ENCODE assay signal across 19 cellular contexts in the genomic region with DNA sequence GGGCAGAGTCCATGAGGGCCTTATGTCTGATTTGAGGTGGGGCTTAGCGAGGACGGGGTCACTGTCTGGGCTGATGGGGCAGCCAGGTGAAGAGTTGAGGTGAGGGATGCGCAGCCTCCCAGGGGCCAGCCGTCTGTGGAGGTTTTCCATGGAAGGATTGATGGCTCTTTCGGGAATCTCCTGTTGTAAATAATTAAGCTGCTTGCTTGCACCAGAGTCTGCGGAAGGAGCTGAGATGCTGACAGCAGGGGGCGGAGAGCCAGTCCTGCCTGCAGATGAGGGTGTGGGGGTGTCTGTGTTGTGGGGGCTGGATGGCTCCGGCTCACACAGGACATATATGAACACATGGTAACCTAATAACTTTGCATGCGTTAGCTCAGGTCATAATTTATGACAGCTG. TPM values are rescaled to one million over a fixed set of nuclear protein-coding genes. Genes with fewer than 3 reads are reported as not detected.
DNase-seq lines count a peak whose midpoint lies in the region; ATAC-seq and TF ChIP-seq lines count a peak whose summit lies in the region.
"Had no signal": no experiment of that assay in that cellular context is flagged by ENCODE, and none has a peak within 500 bp of the region (broad histone marks: within the 10 kb centered on the region; RNA-seq: fewer than 3 reads in every experiment).

No MANE protein-coding gene starts in this region.

- TF ChIP-seq EP300 in tibial nerve (IDR thresholded peaks at IDR 0.05): no peak

- H3K4me2 ChIP-seq in neural progenitor cell: no peak overlapping the region

- H3K36me3 ChIP-seq in KOPT-K1 (ENCODE audit: insufficient read depth, low read length) (no peaks in the 10 kb centered on the region), neural progenitor cell (no peaks in the 10 kb centered on the region), tibial nerve (no peaks in the 10 kb centered on the region)
- H3K36me3 ChIP-seq: breast epithelium, left ventricle myocardium inferior, thoracic aorta had no signal

- no peak for DNase-seq in T-helper 1 cell
- no peak for DNase-seq in central memory CD8-positive, alpha-beta T cell (ENCODE audit: low spot score in 2 of 2)
- no peak for DNase-seq in neural progenitor cell (ENCODE audit: low spot score)
- no peak for DNase-seq in NOMO-1 treated with DMSO at 0.1 percent for 48 hours (lab: John Stamatoyannopoulos, UW; ENCODE audit: unreplicated experiment)
- no peak for DNase-seq in G401 (ENCODE audit: low spot score)
- DNase-seq in tibial nerve (ENCODE audit: low spot score in 2 of 2): no peak
- DNase-seq: activated CD4-positive, alpha-beta T cell treated with anti-CD3 and anti-CD28 coated beads for 1 hour; GM23248; left ventricle myocardium inferior; NCI-H345; stimulated activated CD4-positive, alpha-beta T cell treated with anti-CD3 and anti-CD28 coated beads, Interleukin-15, amount 100 ng/mL, for 24 hours had no signal

- TF ChIP-seq POLR2A in tibial nerve (IDR thresholded peaks at IDR 0.05): no peak

- no peaks in the 10 kb centered on the region for H3K9me3 ChIP-seq in KOPT-K1 (ENCODE audit: insufficient read depth, low read length, poor library complexity, severe bottlenecking)
- no peaks in the 10 kb centered on the region for H3K9me3 ChIP-seq in neural progenitor cell (ENCODE audit: low read depth)
- H3K9me3 ChIP-seq in tibial nerve: no peaks in the 10 kb centered on the region
- H3K9me3 ChIP-seq: breast epithelium, left ventricle myocardium inferior, thoracic aorta had no signal

- no peaks in the 10 kb centered on the region for H4K20me1 ChIP-seq in neural progenitor cell (ENCODE audit: low read depth)

- H3K27ac ChIP-seq in KOPT-K1 (ENCODE audit: low read depth, low read length, poor library complexity, severe bottlenecking) (peak overlapping the region; percentile 100), neural progenitor cell (no peak overlapping the region), tibial nerve (no peak overlapping the region)
- H3K27ac ChIP-seq: 22Rv1, breast epithelium, C4-2B, GM23248, left ventricle myocardium inferior, thoracic aorta had no signal

- peaks cover 87% of the 10 kb centered on the region for H3K4me1 Mint-ChIP-seq in T-helper 1 cell treated with Interleukin-12 subunit alpha and Interleukin-12 subunit beta and Interleukin-4 antibody, amounts not matched to agents 30 μg/mL and 1 μg/mL, for 36 hours (ENCODE audit: low read depth)
- peaks cover 95% of the 10 kb centered on the region for H3K4me1 Mint-ChIP-seq in central memory CD8-positive, alpha-beta T cell
- peaks cover 12% of the 10 kb centered on the region for H3K4me1 Mint-ChIP-seq in neural progenitor cell

- no peak overlapping the region for H2AFZ ChIP-seq in neural progenitor cell (replicated peaks)
- H2AFZ ChIP-seq: GM23248 had no signal

- TF ChIP-seq CTCF in neural progenitor cell (IDR thresholded peaks at IDR 0.05) (no peak), tibial nerve (IDR thresholded peaks at IDR 0.05) (no peak)

- no peak for ATAC-seq in central memory CD8-positive, alpha-beta T cell (replicated peaks; ENCODE audit: extremely low read depth, poor library complexity, severe bottlenecking)
- ATAC-seq: GM12878, Right ventricle myocardium inferior had no signal

- H3K27me3 ChIP-seq in neural progenitor cell: no peaks in the 10 kb centered on the region
- H3K27me3 ChIP-seq in tibial nerve: no peaks in the 10 kb centered on the region
- H3K27me3 ChIP-seq: breast epithelium had no signal

- H3K79me2 ChIP-seq in neural progenitor cell (ENCODE audit: low read depth): no peaks in the 10 kb centered on the region

- WGBS in tibial nerve, 2 donors: 64 to 71% methylated on average over 9 of the region's 9 CpGs

- H3K4me1 ChIP-seq in neural progenitor cell (no peaks in the 10 kb centered on the region), tibial nerve (peaks cover 0 to 15% (median 4%) of the 10 kb centered on the region in 4 donors)
- H3K4me1 ChIP-seq: breast epithelium, left ventricle myocardium inferior had no signal

- H3K27me3 Mint-ChIP-seq in T-helper 1 cell treated with Interleukin-12 subunit alpha and Interleukin-12 subunit beta and Interleukin-4 antibody, amounts not matched to agents 30 μg/mL and 1 μg/mL, for 36 hours (ENCODE audit: low read depth): no peaks in the 10 kb centered on the region
- no peaks in the 10 kb centered on the region for H3K27me3 Mint-ChIP-seq in central memory CD8-positive, alpha-beta T cell
- peaks cover 5% of the 10 kb centered on the region for H3K27me3 Mint-ChIP-seq in neural progenitor cell (ENCODE audit: insufficient read depth, low read depth)

- H3K4me3 ChIP-seq in neural progenitor cell (no peak overlapping the region), tibial nerve (no peak overlapping the region)
- H3K4me3 ChIP-seq: breast epithelium, GM12878, GM23248, left ventricle myocardium inferior, thoracic aorta had no signal

- H3F3A ChIP-seq in neural progenitor cell (ENCODE audit: low read depth): no peaks in the 10 kb centered on the region

- in situ Hi-C loops in G401 (cut with HindIII; ENCODE audit: low sequenced_read_pairs): no loop called here

- no peak overlapping the region for H3K4me3 Mint-ChIP-seq in T-helper 1 cell treated with Interleukin-12 subunit alpha and Interleukin-12 subunit beta and Interleukin-4 antibody, amounts not matched to agents 30 μg/mL and 1 μg/mL, for 36 hours
- peak overlapping the region; percentile 41 for H3K4me3 Mint-ChIP-seq in central memory CD8-positive, alpha-beta T cell
- H3K4me3 Mint-ChIP-seq in neural progenitor cell: no peak overlapping the region

- H3K9ac ChIP-seq in neural progenitor cell: no peak overlapping the region
- H3K9ac ChIP-seq: GM23248 had no signal

- H3K9me3 Mint-ChIP-seq in T-helper 1 cell treated with Interleukin-12 subunit alpha and Interleukin-12 subunit beta and Interleukin-4 antibody, amounts not matched to agents 30 μg/mL and 1 μg/mL, for 36 hours: no peaks in the 10 kb centered on the region
- H3K9me3 Mint-ChIP-seq in central memory CD8-positive, alpha-beta T cell: no peaks in the 10 kb centered on the region
- H3K9me3 Mint-ChIP-seq in neural progenitor cell: peaks cover 9% of the 10 kb centered on the region

- peak overlapping the region; percentile 95 for H3K27ac Mint-ChIP-seq in T-helper 1 cell treated with Interleukin-12 subunit alpha and Interleukin-12 subunit beta and Interleukin-4 antibody, amounts not matched to agents 30 μg/mL and 1 μg/mL, for 36 hours
- H3K27ac Mint-ChIP-seq in central memory CD8-positive, alpha-beta T cell (ENCODE audit: low read depth): peak overlapping the region; percentile 74
- peak overlapping the region; percentile 18 for H3K27ac Mint-ChIP-seq in neural progenitor cell

- peaks cover 6% of the 10 kb centered on the region for H3K36me3 Mint-ChIP-seq in T-helper 1 cell treated with Interleukin-12 subunit alpha and Interleukin-12 subunit beta and Interleukin-4 antibody, amounts not matched to agents 30 μg/mL and 1 μg/mL, for 36 hours (ENCODE audit: low read depth)
- no peaks in the 10 kb centered on the region for H3K36me3 Mint-ChIP-seq in central memory CD8-positive, alpha-beta T cell (ENCODE audit: insufficient read depth)
- H3K36me3 Mint-ChIP-seq in neural progenitor cell: no peaks in the 10 kb centered on the region

RNA-seq across cellular contexts. Expression of a gene that starts 36.6 kb away (rescaled TPM):
- total RNA-seq in neural progenitor cell (ENCODE audit: low replicate concordance): 19.1 and 24.9 TPM in 2 replicates
- 2.2 and 2.3 TPM in 2 replicates for total RNA-seq in G401 (2014; rRNA removed; shearing (Covaris generic))
- 10 to 100 TPM; 13.4 to 27.3 (median 24.8) TPM for total RNA-seq in tibial nerve

Comparison
In these comparisons a context has a peak if more than half of its experiments do, and no peak if none do; other contexts are left out.
1. H3K27ac Mint-ChIP-seq: peak in every context shown above with its lines; median percentile 95 in T-helper 1 cell treated with Interleukin-12 subunit alpha and Interleukin-12 subunit beta and Interleukin-4 antibody, amounts not matched to agents 30 μg/mL and 1 μg/mL, for 36 hours; 74 in central memory CD8-positive, alpha-beta T cell; 18 in neural progenitor cell.